ENCODE assay signal across 8 cellular contexts in genomic region chr17:59963738-59964454, GRCh38. TPM values are rescaled to one million over a fixed set of nuclear protein-coding genes. Genes with fewer than 3 reads are reported as not detected.
DNase-seq lines count a peak whose midpoint lies in the region; FAIRE-seq and TF ChIP-seq lines count a peak whose summit lies in the region.

No MANE protein-coding gene starts in this region.

- H3K4me2 ChIP-seq in parathyroid adenoma (ENCODE audit: low read length): peak overlapping the region; percentile 42

- peak; percentile 82 for FAIRE-seq in HTR-8/SVneo (lab: Jason Lieb, UNC)

- H3K4me1 ChIP-seq in adipocyte (ENCODE audit: control insufficient read depth, insufficient read depth, low read length) (peaks cover 19% of the 10 kb centered on the region), cardiac muscle cell (ENCODE audit: low read depth) (no peaks in the 10 kb centered on the region), parathyroid adenoma (no peaks in the 10 kb centered on the region), transverse colon (peaks cover 7 to 21% (median 11%) of the 10 kb centered on the region in 4 donors)

- H3K4me3 Mint-ChIP-seq in CD14-positive monocyte: peak overlapping the region; percentile 92 to 98

- peak overlapping the region; percentile 76 for H3K27ac ChIP-seq in cardiac muscle cell
- H3K27ac ChIP-seq in parathyroid adenoma: peak overlapping the region; percentile 78
- H3K27ac ChIP-seq in transverse colon: peak overlapping the region; percentile 91 to 98 (median 97)

- 0 to 3% methylated on average over 5 to 21 of the region's 21 CpGs for WGBS in transverse colon (ENCODE audit: low coverage in 1 of 2), 2 donors

- intact Hi-C loops in CD14-positive monocyte (cut with micrococcal nuclease) (no loop called here), transverse colon (cut with DNase I; ENCODE audit: low total_unique reads) (no loop called here)

- H3K9ac ChIP-seq in adipocyte (ENCODE audit: low read length) (peak overlapping the region; percentile 99), parathyroid adenoma (peak overlapping the region; percentile 32)

- peak overlapping the region; percentile 93 to 99 (median 96) for H3K27ac Mint-ChIP-seq in CD14-positive monocyte

- in situ Hi-C loops in transverse colon (cut with MboI; ENCODE audit: low pct_ligation_motif_present in 1 of 4, low pct_unique_long_range_greater_than_20kb in 1 of 4, low sequenced_read_pairs in 3 of 4): no loop called here

- no peak for TF ChIP-seq POLR2A in transverse colon (IDR thresholded peaks at IDR 0.05)

- no peaks in the 10 kb centered on the region for H3K9me3 Mint-ChIP-seq in CD14-positive monocyte

- H3K36me3 Mint-ChIP-seq in CD14-positive monocyte: peaks cover 17 to 32% of the 10 kb centered on the region in 2 donors

- TF ChIP-seq EP300 in transverse colon (IDR thresholded peaks at IDR 0.05; ENCODE audit: low read depth): no peak

- DNase-seq in CD14-positive monocyte (ENCODE audit: low spot score) (peak; percentile 60), GM20000 (ENCODE audit: low spot score) (peak; percentile 66), HTR-8/SVneo (ENCODE audit: insufficient read length, low spot score) (peak; percentile 53), SIG-M5 (lab: John Stamatoyannopoulos, UW) (peak; percentile 15), adipocyte (ENCODE audit: low read depth) (peak; percentile 86), cardiac muscle cell (ENCODE audit: low read depth in 1 of 2, low spot score in 1 of 2) (peak; percentile 58), transverse colon (peak; percentile 60)

- H3K79me2 ChIP-seq in parathyroid adenoma: no peaks in the 10 kb centered on the region

- H3K27me3 Mint-ChIP-seq in CD14-positive monocyte (ENCODE audit: low read depth in 3 of 3): peaks cover 0 to 3% (median 0%) of the 10 kb centered on the region in 3 donors

- peak overlapping the region; percentile 92 for H3K4me3 ChIP-seq in adipocyte (ENCODE audit: low read length)
- H3K4me3 ChIP-seq in cardiac muscle cell: peak overlapping the region; percentile 62
- peak overlapping the region; percentile 74 for H3K4me3 ChIP-seq in parathyroid adenoma (ENCODE audit: low read depth, low read length)
- H3K4me3 ChIP-seq in transverse colon: peak overlapping the region; percentile 60 to 93 (median 76)

- TF ChIP-seq CTCF in CD14-positive monocyte (IDR thresholded peaks at IDR 0.05) (no peak), GM20000 (IDR thresholded peaks at IDR 0.05; ENCODE audit: extremely low read depth, missing control alignments) (no peak), cardiac muscle cell (IDR thresholded peaks at IDR 0.05; ENCODE audit: low read depth, low read length) (no peak), parathyroid adenoma (IDR thresholded peaks at IDR 0.05) (no peak), transverse colon (IDR thresholded peaks at IDR 0.05) (no peak)

- H3K9me3 ChIP-seq in adipocyte (ENCODE audit: control insufficient read depth, low read length) (no peaks in the 10 kb centered on the region), cardiac muscle cell (ENCODE audit: low read depth) (no peaks in the 10 kb centered on the region), parathyroid adenoma (ENCODE audit: control insufficient read depth, low read length) (no peaks in the 10 kb centered on the region), transverse colon (no peaks in the 10 kb centered on the region)

- peak overlapping the region; percentile 96 for H2AFZ ChIP-seq in parathyroid adenoma

- peaks cover 11% of the 10 kb centered on the region for H3K36me3 ChIP-seq in adipocyte (ENCODE audit: control insufficient read depth, insufficient read depth, low read length, severe bottlenecking)
- peaks cover 4% of the 10 kb centered on the region for H3K36me3 ChIP-seq in cardiac muscle cell
- no peaks in the 10 kb centered on the region for H3K36me3 ChIP-seq in parathyroid adenoma (ENCODE audit: control insufficient read depth, insufficient read depth, low read length)
- H3K36me3 ChIP-seq in transverse colon: no peaks in the 10 kb centered on the region

- H3K4me1 Mint-ChIP-seq in CD14-positive monocyte: peaks cover 28% of the 10 kb centered on the region

- H3K27me3 ChIP-seq in adipocyte (replicated peaks; ENCODE audit: control insufficient read depth, insufficient read depth, low read length): no peaks in the 10 kb centered on the region
- H3K27me3 ChIP-seq in cardiac muscle cell: no peaks in the 10 kb centered on the region
- no peaks in the 10 kb centered on the region for H3K27me3 ChIP-seq in parathyroid adenoma (ENCODE audit: control insufficient read depth, insufficient read depth, low read length)
- no peaks in the 10 kb centered on the region for H3K27me3 ChIP-seq in transverse colon

RNA-seq across cellular contexts. Expression of gene RNFT1, which starts 0.6 kb away (rescaled TPM):
- polyA plus RNA-seq in CD14-positive monocyte: 10 to 100 TPM; 55.2 to 59.7 TPM
- total RNA-seq in cardiac muscle cell: 11.1 and 13.3 TPM in 2 replicates
- 16.9 and 18.1 TPM in 2 replicates for polyA plus RNA-seq in cardiac muscle cell
- total RNA-seq in transverse colon: 10 to 100 TPM; 10.3 to 72.6 (median 37.4) TPM

Comparison
In these comparisons a context has a peak if more than half of its experiments do, and no peak if none do; other contexts are left out.
1. Peak in every context shown above with its lines: DNase-seq, H3K4me3 ChIP-seq and H3K27ac ChIP-seq.
2. DNase-seq: peak in every context shown above with its lines; median percentile 86 in adipocyte; 66 in GM20000; 60 in CD14-positive monocyte; 60 in transverse colon; 58 in cardiac muscle cell; 53 in HTR-8/SVneo; 15 in SIG-M5.